Comparison of ENCODE assay signal across 26 cellular contexts in genomic region chr9:34599546-34599945, GRCh38. TPM values are rescaled to one million over a fixed set of nuclear protein-coding genes. Genes with fewer than 3 reads are reported as not detected.
"Had no signal": no experiment of that assay in that cellular context is flagged by ENCODE, and none has a peak within 500 bp of the region (broad histone marks: within the 10 kb centered on the region; RNA-seq: fewer than 3 reads in every experiment).

No MANE protein-coding gene starts in this region.

- DNase-seq: IMR-90, Kasumi-1, MV-4-11, NCI-H1048, NCI-H1105, NCI-H1417, NCI-H1436 treated with DMSO at 0.1 percent for 48 hours, NCI-H1694, NCI-H187 treated with DMSO at 0.1 percent for 48 hours, NCI-H2029 treated with DMSO at 0.1 percent for 48 hours, NCI-H2171 treated with DMSO at 0.1 percent for 48 hours, NCI-H345, NCI-H446 treated with DMSO at 0.1 percent for 48 hours, NCI-H510A treated with DMSO at 0.1 percent for 48 hours, NCI-H526, PC-3, SHP77, T-helper 1 cell had no signal

- H3K27me3 ChIP-seq: SJSA1 had no signal

- H3K27ac ChIP-seq: KMS-11, RWPE1, SJSA1, SK-N-MC had no signal

- H3K4me1 ChIP-seq: SJSA1 had no signal

- H3K9ac ChIP-seq: KMS-11 had no signal

- H3K4me3 ChIP-seq: SJSA1, SK-N-MC had no signal

- H3K4me2 ChIP-seq: KMS-11 had no signal

- ATAC-seq: HepG2, Panc1, PC-3 had no signal

- FAIRE-seq: HepG2 had no signal

- H3K36me3 ChIP-seq: SJSA1 had no signal

- H3K9me3 ChIP-seq: SJSA1 had no signal

RNA-seq across cellular contexts. Expression of gene CNTFR, which starts 10.0 kb away (rescaled TPM):
- total RNA-seq: HepG2, HT1080, IMR-90, MCF 10A, PC-3, SJSA1 had no signal
- polyA plus RNA-seq: HepG2, IMR-90 had no signal

RNA-seq across cellular contexts. Expression of gene ARID3C, which starts 29.3 kb away (rescaled TPM):
- total RNA-seq: HepG2, HT1080, IMR-90, MCF 10A, PC-3, SJSA1 had no signal
- polyA plus RNA-seq: HepG2 had no signal
